In the genomic region with DNA sequence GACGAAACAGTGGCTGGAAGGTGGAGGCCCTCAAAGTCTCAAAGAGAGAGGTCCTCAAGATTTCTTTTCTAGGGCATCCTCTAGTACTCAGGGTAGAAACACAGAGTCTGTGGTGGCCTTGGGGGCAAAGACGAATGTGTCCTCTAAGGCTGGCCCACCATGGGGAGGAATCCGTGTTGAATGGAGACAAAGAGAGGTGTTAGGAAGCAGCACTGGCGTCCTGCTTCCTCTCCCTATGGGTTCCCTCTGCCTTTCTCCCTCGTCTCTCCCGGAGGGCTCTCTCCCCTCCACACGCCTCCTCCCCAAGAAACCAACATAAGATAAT, we compare ENCODE assay signal across 8 cellular contexts.
A peak's percentile ranks its signal among the peaks of the same experiment; 100 is the strongest.
DNase-seq lines count a peak whose midpoint lies in the region; ATAC-seq and TF ChIP-seq lines count a peak whose summit lies in the region.

No MANE protein-coding gene starts in this region.

- no peak for TF ChIP-seq POLR2A in gastroesophageal sphincter (IDR thresholded peaks at IDR 0.05)

- DNase-seq in A673 (ENCODE audit: low spot score): no peak
- no peak for DNase-seq in RWPE2 (ENCODE audit: low spot score)
- DNase-seq in epidermal melanocyte (ENCODE audit: insufficient read length, low spot score): no peak

- POLR2A ChIA-PET in A673 (lab: Charles Lee; ENCODE audit: low non-redundant PET): no interaction called here

- H3K27me3 ChIP-seq in A673 (replicated peaks; ENCODE audit: insufficient read depth, low read depth, low read length, poor library complexity) (no peaks in the 10 kb centered on the region), RWPE2 (ENCODE audit: insufficient read depth, poor library complexity, severe bottlenecking) (no peaks in the 10 kb centered on the region), gastroesophageal sphincter (no peaks in the 10 kb centered on the region)

- intact Hi-C loops in A673 (cut with micrococcal nuclease; ENCODE audit: unreplicated experiment): loop anchor here (5.0 kb wide), 1 partner anchor 380 kb away; the partner anchor contains the start of gene ADAMTS6

- BruUV-seq in A673 (replicated peaks; lab: Mats Ljungman, UMichigan): no TSS peak

- 61% methylated on average over 5 of the region's 7 CpGs; no CpG with 5 or more reads in 1 of the 2 donors for WGBS in gastroesophageal sphincter (ENCODE audit: low coverage in 1 of 2), 2 donors

- H3K27ac ChIP-seq in A673 (ENCODE audit: low read depth, low read length, poor library complexity, severe bottlenecking): no peak overlapping the region
- H3K27ac ChIP-seq in RWPE2 (ENCODE audit: poor library complexity, severe bottlenecking): peak overlapping the region; percentile 24
- H3K27ac ChIP-seq in gastroesophageal sphincter: peak overlapping the region; percentile 52 to 90 (median 88)
- H3K27ac ChIP-seq in skin epidermis: peak overlapping the region in 20 of 21 experiments; percentile 47 to 94 (median 84)

- H3K36me3 ChIP-seq in A673 (ENCODE audit: insufficient read depth, low read length, poor library complexity, severe bottlenecking): no peaks in the 10 kb centered on the region
- H3K36me3 ChIP-seq in RWPE2 (ENCODE audit: low read depth): no peaks in the 10 kb centered on the region
- H3K36me3 ChIP-seq in gastroesophageal sphincter: no peaks in the 10 kb centered on the region

- TF ChIP-seq CTCF in A673 (conservative IDR thresholded peaks at IDR 0.05; ENCODE audit: low read depth, low read length): no peak
- no peak for TF ChIP-seq CTCF in RWPE2 (IDR thresholded peaks at IDR 0.05; ENCODE audit: poor library complexity, severe bottlenecking)
- TF ChIP-seq CTCF in gastroesophageal sphincter (IDR thresholded peaks at IDR 0.05): no peak

- H3K4me1 ChIP-seq in A673 (ENCODE audit: insufficient read depth, low read length, poor library complexity, severe bottlenecking) (peaks cover 6% of the 10 kb centered on the region), RWPE2 (ENCODE audit: insufficient read depth, poor library complexity, severe bottlenecking) (no peaks in the 10 kb centered on the region), gastroesophageal sphincter (peaks cover 0 to 36% (median 0%) of the 10 kb centered on the region in 3 donors)

- CTCF ChIA-PET in A673 (lab: Charles Lee): no interaction called here

- no peaks in the 10 kb centered on the region for H3K9me3 ChIP-seq in A673 (ENCODE audit: low read depth, low read length, poor library complexity, severe bottlenecking)
- no peaks in the 10 kb centered on the region for H3K9me3 ChIP-seq in RWPE2 (ENCODE audit: severe bottlenecking)
- H3K9me3 ChIP-seq in gastroesophageal sphincter: no peaks in the 10 kb centered on the region

- ATAC-seq in GM19455 (IDR thresholded peaks at IDR 0.05; ENCODE audit: unreplicated experiment) (peak; percentile 16), RWPE2 (ENCODE audit: low read depth) (no peak; the same call in 2 of the 3 replicates), gastroesophageal sphincter (peak; percentile 2), GM19463 (IDR thresholded peaks at IDR 0.05; ENCODE audit: unreplicated experiment) (no peak), GM21723 (IDR thresholded peaks at IDR 0.05; ENCODE audit: unreplicated experiment) (no peak)

- peak overlapping the region; percentile 50 for H3K4me3 ChIP-seq in A673 (ENCODE audit: low read depth, low read length, poor library complexity, severe bottlenecking)
- peak overlapping the region; percentile 44 for H3K4me3 ChIP-seq in RWPE2 (ENCODE audit: severe bottlenecking)
- peak overlapping the region; percentile 48 to 68 for H3K4me3 ChIP-seq in gastroesophageal sphincter
- peak overlapping the region; percentile 43 to 62 (median 48) for H3K4me3 ChIP-seq in skin epidermis

- TF ChIP-seq EP300 in gastroesophageal sphincter (IDR thresholded peaks at IDR 0.05): no peak

Comparison
In these comparisons a context has a peak if more than half of its experiments do, and no peak if none do; other contexts are left out.
1. ATAC-seq: peak in GM19455 (single experiment) and gastroesophageal sphincter (single experiment); none in RWPE2 (single experiment), GM19463 (single experiment) and GM21723 (single experiment).
2. Peak in every context shown above with its lines, with median percentiles within 50 percentile points of each other: H3K4me3 ChIP-seq.